10 cellular contexts compared by ENCODE assay signal in the genomic region with DNA sequence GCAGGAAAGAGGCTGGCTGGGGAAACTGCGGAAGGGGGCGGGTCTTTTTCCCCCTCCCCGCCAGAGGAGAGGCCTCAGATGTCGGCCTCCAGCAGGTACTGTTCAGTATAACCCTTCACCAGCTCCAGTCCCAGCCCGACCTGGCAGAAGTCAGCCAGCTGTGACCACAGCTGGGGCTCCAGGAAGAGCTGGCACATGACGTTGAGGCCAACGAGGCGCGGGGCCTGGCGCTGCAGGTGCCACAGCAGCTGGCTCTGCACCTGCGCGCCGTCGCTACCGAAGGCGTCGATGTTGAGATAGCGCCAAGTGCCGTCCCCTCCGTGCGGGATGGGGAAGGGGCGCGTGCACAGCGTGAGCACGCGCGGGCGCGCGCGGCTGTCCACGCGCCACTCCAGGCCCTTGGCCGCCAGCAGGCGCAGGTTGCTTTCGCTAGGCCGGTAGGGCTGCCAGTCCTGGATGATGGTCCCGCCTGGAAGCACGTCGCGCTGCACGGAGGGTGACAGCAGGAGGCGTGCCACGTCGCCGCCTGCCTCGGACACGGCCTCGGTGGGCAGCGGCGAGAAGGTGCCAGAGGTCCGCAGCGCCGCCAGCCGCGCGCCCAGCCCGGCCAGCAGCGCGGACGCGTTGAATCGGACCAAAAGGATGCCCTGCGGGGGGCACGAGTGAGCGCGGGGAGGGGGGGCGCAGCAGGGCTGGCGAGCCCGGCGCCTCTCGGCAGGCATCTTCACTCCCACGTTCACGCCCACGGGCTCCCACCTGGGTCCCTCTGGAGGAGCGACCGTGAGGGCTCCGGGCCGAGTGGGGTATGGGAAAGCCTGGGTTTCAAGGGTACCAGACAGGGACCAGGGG. TPM values are rescaled to one million over a fixed set of nuclear protein-coding genes. Genes with fewer than 3 reads are reported as not detected.
A peak's percentile ranks its signal among the peaks of the same experiment; 100 is the strongest.
DNase-seq lines count a peak whose midpoint lies in the region; ATAC-seq and TF ChIP-seq lines count a peak whose summit lies in the region.
"Had no signal": no experiment of that assay in that cellular context is flagged by ENCODE, and none has a peak within 500 bp of the region (broad histone marks: within the 10 kb centered on the region; RNA-seq: fewer than 3 reads in every experiment).

No MANE protein-coding gene starts in this region.

- no peak overlapping the region for H3K27ac Mint-ChIP-seq in activated B cell treated with CpG ODN at 0.5 μM for 24 hours
- peak overlapping the region in 2 of 9 donors; percentile 25 to 53 for H3K27ac Mint-ChIP-seq in naive thymus-derived CD4-positive, alpha-beta T cell

- no peak overlapping the region for H3K4me3 Mint-ChIP-seq in activated B cell treated with CpG ODN at 0.5 μM for 24 hours
- peak overlapping the region; percentile 27 to 84 (median 62) for H3K4me3 Mint-ChIP-seq in naive thymus-derived CD4-positive, alpha-beta T cell

- no peaks in the 10 kb centered on the region for H3K36me3 ChIP-seq in naive thymus-derived CD4-positive, alpha-beta T cell (ENCODE audit: control insufficient read depth in 2 of 3, insufficient read depth in 3 of 3, low read length in 3 of 3)

- no peaks in the 10 kb centered on the region for H3K9me3 Mint-ChIP-seq in activated B cell treated with CpG ODN at 0.5 μM for 24 hours
- H3K9me3 Mint-ChIP-seq in naive thymus-derived CD4-positive, alpha-beta T cell: peaks cover 0 to 5% (median 0%) of the 10 kb centered on the region in 11 donors

- POLR2A ChIA-PET in activated B cell treated with CpG ODN at 0.5 μM for 24 hours (lab: Charles Lee): interaction anchor here (0.9 to 1.3 kb wide), 2 partner anchors 9 to 30 kb away, joined by 3 read pairs; no protein-coding TSS in a partner anchor
- POLR2A ChIA-PET in naive thymus-derived CD4-positive, alpha-beta T cell (lab: Charles Lee): no interaction called here

- no peak for TF ChIP-seq CTCF in activated B cell treated with CpG ODN at 0.5 μM for 24 hours (IDR thresholded peaks at IDR 0.05)

- ATAC-seq in activated B cell treated with CpG ODN at 0.5 μM for 24 hours (ENCODE audit: low read depth): peak; percentile 18
- ATAC-seq in naive thymus-derived CD4-positive, alpha-beta T cell: no peak
- no peak for ATAC-seq in GM18520 (IDR thresholded peaks at IDR 0.05; ENCODE audit: unreplicated experiment)

- CTCF ChIA-PET in activated B cell treated with CpG ODN at 0.5 μM for 24 hours (lab: Charles Lee): interaction anchor here (2.8 kb wide), 1 partner anchor 21 kb away, joined by 11 read pairs; no protein-coding TSS in a partner anchor
- CTCF ChIA-PET in naive thymus-derived CD4-positive, alpha-beta T cell (lab: Charles Lee): interaction anchor here (0.6 to 3.0 kb wide), 2 partner anchors 21 to 29 kb away, joined by 5 to 31 read pairs; no protein-coding TSS in a partner anchor

- peaks cover 49% of the 10 kb centered on the region for H3K4me1 Mint-ChIP-seq in activated B cell treated with CpG ODN at 0.5 μM for 24 hours
- H3K4me1 Mint-ChIP-seq in naive thymus-derived CD4-positive, alpha-beta T cell: peaks cover 46 to 69% (median 53%) of the 10 kb centered on the region in 7 donors

- H3K27me3 Mint-ChIP-seq in activated B cell treated with CpG ODN at 0.5 μM for 24 hours: peaks cover 73% of the 10 kb centered on the region
- peaks cover 85 to 92% (median 88%) of the 10 kb centered on the region in 5 donors for H3K27me3 Mint-ChIP-seq in naive thymus-derived CD4-positive, alpha-beta T cell

- no peak overlapping the region for H3K4me3 ChIP-seq in naive thymus-derived CD4-positive, alpha-beta T cell (ENCODE audit: low read length)

- DNase-seq in D341Med (ENCODE audit: low spot score): peak; percentile 52
- DNase-seq in NAMALWA (ENCODE audit: low spot score): peak; percentile 85
- DNase-seq in activated B cell treated with CpG ODN at 0.5 μM for 24 hours: peak; percentile 26
- peak in 1 of 9 donors; percentile 47 for DNase-seq in naive thymus-derived CD4-positive, alpha-beta T cell
- DNase-seq in activated CD8-positive, alpha-beta memory T cell treated with anti-CD3 and anti-CD28 coated beads for 24 hours: no peak
- no peak for DNase-seq in UCSD-AML1 (lab: John Stamatoyannopoulos, UW; ENCODE audit: unreplicated experiment)
- no peak for DNase-seq in pons (ENCODE audit: low spot score)
- DNase-seq: Right ventricle myocardium superior had no signal

- H3K27me3 ChIP-seq in naive thymus-derived CD4-positive, alpha-beta T cell (ENCODE audit: control insufficient read depth in 2 of 2, insufficient read depth in 2 of 2, low read length in 2 of 2): peaks cover 13 to 70% of the 10 kb centered on the region in 2 donors

- H3K27ac ChIP-seq in naive thymus-derived CD4-positive, alpha-beta T cell (ENCODE audit: low read depth, low read length): no peak overlapping the region

- H3K4me1 ChIP-seq in naive thymus-derived CD4-positive, alpha-beta T cell (ENCODE audit: control insufficient read depth in 2 of 2, insufficient read depth in 2 of 2, low read length in 2 of 2): peaks cover 38 to 56% of the 10 kb centered on the region in 2 donors

- H3K36me3 Mint-ChIP-seq in activated B cell treated with CpG ODN at 0.5 μM for 24 hours (ENCODE audit: low read depth): no peaks in the 10 kb centered on the region
- peaks cover 0 to 7% (median 4%) of the 10 kb centered on the region in 5 donors for H3K36me3 Mint-ChIP-seq in naive thymus-derived CD4-positive, alpha-beta T cell

- intact Hi-C loops in activated B cell treated with CpG ODN at 0.5 μM for 24 hours (cut with micrococcal nuclease): loop anchor here (2.0 kb wide), 1 partner anchor 73 kb away; a partner anchor contains a TSS
- intact Hi-C loops in naive thymus-derived CD4-positive, alpha-beta T cell (cut with micrococcal nuclease): no loop called here

- H3K9me3 ChIP-seq in naive thymus-derived CD4-positive, alpha-beta T cell (ENCODE audit: control insufficient read depth in 2 of 3, low read length in 3 of 3): peaks cover 0 to 2% (median 0%) of the 10 kb centered on the region in 3 experiments

RNA-seq across cellular contexts. Expression of a gene that starts 6.9 kb away (rescaled TPM):
- 0.07 and 0.11 TPM in 2 replicates for total RNA-seq in activated B cell treated with CpG ODN at 0.5 μM for 24 hours
- under 1 TPM in 1 of 5 experiments, not detected in 4; 0.19 TPM for total RNA-seq in naive thymus-derived CD4-positive, alpha-beta T cell
- not detected for polyA plus RNA-seq in naive thymus-derived CD4-positive, alpha-beta T cell
- total RNA-seq: Right ventricle myocardium superior had no signal

RNA-seq across cellular contexts. Expression of a gene that starts 7.9 kb away (rescaled TPM):
- not detected in 2 replicates for total RNA-seq in activated B cell treated with CpG ODN at 0.5 μM for 24 hours
- not detected for total RNA-seq in naive thymus-derived CD4-positive, alpha-beta T cell
- polyA plus RNA-seq in naive thymus-derived CD4-positive, alpha-beta T cell: not detected
- total RNA-seq: Right ventricle myocardium superior had no signal

RNA-seq across cellular contexts. Expression of a gene that starts 18.0 kb away (rescaled TPM):
- 19.2 and 22.7 TPM in 2 replicates for total RNA-seq in activated B cell treated with CpG ODN at 0.5 μM for 24 hours
- 10 to 100 TPM in 1 of 5 experiments, 1 to 10 TPM in 4; 6.2 to 39.4 (median 8.3) TPM for total RNA-seq in naive thymus-derived CD4-positive, alpha-beta T cell
- polyA plus RNA-seq in naive thymus-derived CD4-positive, alpha-beta T cell: 1 to 10 TPM; 3.3 to 6.9 TPM

RNA-seq across cellular contexts. Expression of a gene that starts 28.6 kb away (rescaled TPM):
- total RNA-seq in activated B cell treated with CpG ODN at 0.5 μM for 24 hours: not detected in 2 replicates
- total RNA-seq in naive thymus-derived CD4-positive, alpha-beta T cell: not detected
- not detected for polyA plus RNA-seq in naive thymus-derived CD4-positive, alpha-beta T cell
- total RNA-seq: Right ventricle myocardium superior had no signal
- polyA plus RNA-seq: adipose tissue had no signal

RNA-seq across cellular contexts. Expression of a gene that starts 45.2 kb away (rescaled TPM):
- total RNA-seq in activated B cell treated with CpG ODN at 0.5 μM for 24 hours: 29.8 and 40.0 TPM in 2 replicates
- 10 to 100 TPM; 18.5 to 88.4 (median 44.2) TPM for total RNA-seq in naive thymus-derived CD4-positive, alpha-beta T cell
- 10 to 100 TPM; 15.7 to 25.4 TPM for polyA plus RNA-seq in naive thymus-derived CD4-positive, alpha-beta T cell

Comparison
In these comparisons a context has a peak if more than half of its experiments do, and no peak if none do; other contexts are left out.
1. DNase-seq: peak in D341Med (single experiment), NAMALWA (single experiment) and activated B cell treated with CpG ODN at 0.5 μM for 24 hours (single experiment); none in activated CD8-positive, alpha-beta memory T cell treated with anti-CD3 and anti-CD28 coated beads for 24 hours (single experiment), UCSD-AML1 (single experiment) and pons (single experiment).